ENCODE assay signal across 16 cellular contexts in genomic region chr1:247905181-247905580, GRCh38. TPM values are rescaled to one million over a fixed set of nuclear protein-coding genes. Genes with fewer than 3 reads are reported as not detected.
A peak's percentile ranks its signal among the peaks of the same experiment; 100 is the strongest.
DNase-seq lines count a peak whose midpoint lies in the region; ATAC-seq and TF ChIP-seq lines count a peak whose summit lies in the region.
"Had no signal": no experiment of that assay in that cellular context is flagged by ENCODE, and none has a peak within 500 bp of the region (broad histone marks: within the 10 kb centered on the region; RNA-seq: fewer than 3 reads in every experiment).

No MANE protein-coding gene starts in this region.

- peak overlapping the region; percentile 66 for H3K4me3 Mint-ChIP-seq in CD4-positive, alpha-beta T cell
- H3K4me3 Mint-ChIP-seq: GM23338 had no signal

- H3K27me3 ChIP-seq in CD4-positive, alpha-beta T cell (ENCODE audit: control insufficient read depth, insufficient read depth, low read length) = no peaks in the 10 kb centered on the region
- no peaks in the 10 kb centered on the region for H3K27me3 ChIP-seq in DOHH2 (ENCODE audit: control insufficient read depth, low read length)
- H3K27me3 ChIP-seq: BE2C had no signal

- peaks cover 18% of the 10 kb centered on the region for H3K4me1 Mint-ChIP-seq in CD4-positive, alpha-beta T cell (ENCODE audit: low read depth)

- no peaks in the 10 kb centered on the region for H3K9me2 ChIP-seq in DOHH2 (replicated peaks; ENCODE audit: control insufficient read depth, low read length)

- TF ChIP-seq CTCF in CD4-positive, alpha-beta T cell (IDR thresholded peaks at IDR 0.05) = no peak
- TF ChIP-seq CTCF in DOHH2 (IDR thresholded peaks at IDR 0.05; ENCODE audit: low read depth, low read length, poor library complexity, severe bottlenecking) (no peak), mucosa of descending colon (IDR thresholded peaks at IDR 0.05) (no peak)

- DNase-seq in CD4-positive, alpha-beta T cell = no peak
- peak; percentile 20 to 26 for DNase-seq in erythroblast (lab: John Stamatoyannopoulos, UW)
- no peak for DNase-seq in SKM-1 treated with dmso at 0.1 percent for 144 hours (lab: John Stamatoyannopoulos, UW; ENCODE audit: unreplicated experiment)
- no peak for DNase-seq in NCI-H510A treated with DMSO at 0.1 percent for 48 hours (lab: John Stamatoyannopoulos, UW)
- DNase-seq in mucosa of descending colon = no peak
- DNase-seq: BE2C, DMS 273 treated with DMSO at 0.1 percent for 48 hours, GF-D8, NCI-H1417 treated with DMSO at 0.1 percent for 48 hours, NCI-H1930, NCI-H69, SHP77 had no signal

- no peak for TF ChIP-seq POLR2A in erythroblast (IDR thresholded peaks at IDR 0.05; ENCODE audit: low read length)

- peaks cover 44% of the 10 kb centered on the region for H3K4me1 ChIP-seq in DOHH2 (ENCODE audit: control insufficient read depth, low read length)
- H3K4me1 ChIP-seq in mucosa of descending colon (ENCODE audit: low read depth) = no peaks in the 10 kb centered on the region
- H3K4me1 ChIP-seq: BE2C had no signal

- H4K20me1 ChIP-seq in DOHH2 (ENCODE audit: control insufficient read depth, insufficient read depth, low read depth, low read length) = no peaks in the 10 kb centered on the region

- peaks cover 6% of the 10 kb centered on the region for H3F3A ChIP-seq in DOHH2 (ENCODE audit: control insufficient read depth, insufficient read depth)

- H3K36me3 Mint-ChIP-seq in CD4-positive, alpha-beta T cell (ENCODE audit: low read depth) = peaks cover 7% of the 10 kb centered on the region

- H3K9me3 Mint-ChIP-seq in CD4-positive, alpha-beta T cell = no peaks in the 10 kb centered on the region

- H3K9me3 ChIP-seq in CD4-positive, alpha-beta T cell (ENCODE audit: control insufficient read depth, low read length) = no peaks in the 10 kb centered on the region
- peaks cover 3% of the 10 kb centered on the region; the same call in 1 of the 2 replicates for H3K9me3 ChIP-seq in DOHH2 (ENCODE audit: control insufficient read depth, insufficient read depth, low read length)
- peaks cover 2% of the 10 kb centered on the region for H3K9me3 ChIP-seq in mucosa of descending colon
- H3K9me3 ChIP-seq: BE2C had no signal

- POLR2A ChIA-PET in CD4-positive, alpha-beta T cell (lab: Charles Lee) = no interaction called here

- H3K4me3 ChIP-seq in DOHH2 (ENCODE audit: low read length) (no peak overlapping the region), mucosa of descending colon (no peak overlapping the region)
- H3K4me3 ChIP-seq: GM23338 had no signal

- H3K4me2 ChIP-seq in DOHH2 (ENCODE audit: low read length) = no peak overlapping the region
- H3K4me2 ChIP-seq: GM23338 had no signal

- H3K27ac Mint-ChIP-seq in CD4-positive, alpha-beta T cell = no peak overlapping the region
- H3K27ac Mint-ChIP-seq: GM23338 had no signal

- CTCF ChIA-PET in CD4-positive, alpha-beta T cell (lab: Charles Lee) = no interaction called here

- no peaks in the 10 kb centered on the region for H3K79me2 ChIP-seq in DOHH2 (ENCODE audit: control insufficient read depth, low read length)

- no peak for ATAC-seq in CD4-positive, alpha-beta T cell (ENCODE audit: poor library complexity)
- no peak for ATAC-seq in mucosa of descending colon
- ATAC-seq: GM23338, HCT116 had no signal

- no peak overlapping the region for H3K27ac ChIP-seq in CD4-positive, alpha-beta T cell (ENCODE audit: low read depth, low read length)
- H3K27ac ChIP-seq in DOHH2 (ENCODE audit: low read depth, low read length) = peak overlapping the region; percentile 76; the same call in 1 of the 2 replicates

- H3K36me3 ChIP-seq in DOHH2 (ENCODE audit: control insufficient read depth, low read length) (no peaks in the 10 kb centered on the region), mucosa of descending colon (ENCODE audit: low read depth) (no peaks in the 10 kb centered on the region)
- H3K36me3 ChIP-seq: BE2C had no signal

- intact Hi-C loops in CD4-positive, alpha-beta T cell (cut with DNase I, micrococcal nuclease) = no loop called here
- intact Hi-C loops in mucosa of descending colon (cut with DNase I, micrococcal nuclease) = loop anchor here in 1 of 2 donors (10.0 kb wide), 1 partner anchor 70 kb away; no protein-coding TSS in a partner anchor

- H3K27me3 Mint-ChIP-seq in CD4-positive, alpha-beta T cell = no peaks in the 10 kb centered on the region

RNA-seq across cellular contexts. Expression of gene OR2W3, which starts 9.8 kb away (rescaled TPM):
- total RNA-seq in CD4-positive, alpha-beta T cell = 1 to 10 TPM; 1.3 to 1.5 TPM
- total RNA-seq in mucosa of descending colon = 1 to 10 TPM in 1 of 3 donors, under 1 TPM in 2; 0.52 to 1.2 (median 0.53) TPM

RNA-seq across cellular contexts. Expression of gene OR2T8, which starts 14.9 kb away (rescaled TPM):
- under 1 TPM in 1 of 2 experiments, not detected in 1; 0.25 TPM for total RNA-seq in CD4-positive, alpha-beta T cell
- not detected for total RNA-seq in mucosa of descending colon
- total RNA-seq: GM23338 had no signal

RNA-seq across cellular contexts. Expression of gene OR2AJ1, which starts 19.5 kb away (rescaled TPM):
- total RNA-seq in CD4-positive, alpha-beta T cell = not detected
- total RNA-seq in mucosa of descending colon = not detected
- total RNA-seq: Daoy, GM23338 had no signal

RNA-seq across cellular contexts. Expression of gene OR2L8, which starts 43.5 kb away (rescaled TPM):
- total RNA-seq in CD4-positive, alpha-beta T cell = under 1 TPM; 0.55 to 0.78 TPM
- not detected for total RNA-seq in mucosa of descending colon
- total RNA-seq: Daoy, GM23338 had no signal

RNA-seq across cellular contexts. Expression of gene TRIM58, which starts 48.2 kb away (rescaled TPM):
- under 1 TPM; 0.16 to 0.20 TPM for total RNA-seq in CD4-positive, alpha-beta T cell
- total RNA-seq in mucosa of descending colon = 1 to 10 TPM; 1.2 to 2.5 (median 1.5) TPM

Comparison
In these comparisons a context has a peak if more than half of its experiments do, and no peak if none do; other contexts are left out.
1. DNase-seq: peak in erythroblast (2 of 2); none in CD4-positive, alpha-beta T cell (0 of 10), SKM-1 treated with dmso at 0.1 percent for 144 hours (single experiment), NCI-H510A treated with DMSO at 0.1 percent for 48 hours (single experiment) and mucosa of descending colon (0 of 3).